In the genomic region with DNA sequence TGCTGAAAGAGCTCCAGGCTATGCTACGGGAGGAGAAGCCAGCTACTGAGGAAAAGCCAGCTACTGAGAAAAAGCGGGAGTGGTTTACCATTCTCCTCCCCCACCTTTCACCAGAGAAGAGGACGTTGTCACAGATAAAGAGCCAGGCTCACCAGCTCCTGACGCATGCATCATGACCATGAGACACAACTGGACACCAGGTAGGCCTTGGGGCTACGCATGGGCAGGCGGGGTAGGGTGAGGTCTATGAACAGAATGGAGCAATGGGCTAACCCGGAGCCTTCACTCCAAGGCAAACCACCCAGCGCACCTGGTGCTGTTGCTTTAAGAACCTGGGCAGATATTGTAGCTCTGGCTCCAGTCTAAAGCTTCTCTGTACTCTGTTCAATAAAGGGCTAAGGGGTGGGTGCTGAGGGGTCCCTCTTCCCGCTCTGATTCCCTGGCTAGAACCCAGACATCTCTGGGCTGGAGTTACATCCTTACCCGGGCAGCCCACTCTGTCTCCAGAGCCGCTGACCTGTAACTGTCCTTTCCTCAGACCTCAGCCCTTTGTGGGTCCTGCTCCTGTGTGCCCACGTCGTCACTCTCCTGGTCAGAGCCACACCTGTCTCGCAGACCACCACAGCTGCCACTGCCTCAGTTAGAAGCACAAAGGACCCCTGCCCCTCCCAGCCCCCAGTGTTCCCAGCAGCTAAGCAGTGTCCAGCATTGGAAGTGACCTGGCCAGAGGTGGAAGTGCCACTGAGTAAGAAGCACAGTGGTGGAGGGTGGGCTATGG, we compare ENCODE assay signal across 11 cellular contexts. TPM values are rescaled to one million over a fixed set of nuclear protein-coding genes. Genes with fewer than 3 reads are reported as not detected.
DNase-seq lines count a peak whose midpoint lies in the region; ATAC-seq, FAIRE-seq and TF ChIP-seq lines count a peak whose summit lies in the region.
"Had no signal": no experiment of that assay in that cellular context is flagged by ENCODE, and none has a peak within 500 bp of the region (broad histone marks: within the 10 kb centered on the region; RNA-seq: fewer than 3 reads in every experiment).

No MANE protein-coding gene starts in this region.

- SMC1A ChIA-PET in GM12878 (lab: Charles Lee; ENCODE audit: uncharacterized antibody, unreplicated experiment): interaction anchor here (0.6 to 3.3 kb wide), 10 partner anchors 8 to 90 kb away, joined by 3 to 16 read pairs (median 3); no protein-coding TSS in a partner anchor

- no peak for FAIRE-seq in GM12878 (lab: Jason Lieb, UNC)
- FAIRE-seq: keratinocyte had no signal

- TF ChIP-seq POLR2A in GM12878 (IDR thresholded peaks at IDR 0.05; ENCODE audit: low read depth, low read length): 0 out of 2 replicates have a peak, but pooled peaks have one; percentile 28

- H3K9me3 ChIP-seq in GM12878 (replicated peaks; ENCODE audit: control insufficient read depth, insufficient read depth, low read length): no peaks in the 10 kb centered on the region
- no peaks in the 10 kb centered on the region for H3K9me3 ChIP-seq in mucosa of descending colon

- no peaks in the 10 kb centered on the region for H3K27me3 Mint-ChIP-seq in activated T-cell treated with anti-CD3 and anti-CD28 coated beads, Interleukin-2, amount 50 U/mL, for 24 hours

- RAD21 ChIA-PET in GM12878 (lab: Charles Lee; ENCODE audit: unreplicated experiment): interaction anchor here (0.7 to 4.2 kb wide), 6 partner anchors 14 to 56 kb away, joined by 3 to 21 read pairs (median 3); no protein-coding TSS in a partner anchor

- H3K27ac ChIP-seq in GM12878 (ENCODE audit: control insufficient read depth, insufficient read depth) (peak overlapping the region; percentile 85), temporal lobe (ENCODE audit: low read depth, low read length) (peak overlapping the region; percentile 46)

- peak overlapping the region; percentile 32 for H3K4me3 Mint-ChIP-seq in activated T-cell treated with anti-CD3 and anti-CD28 coated beads, Interleukin-2, amount 50 U/mL, for 24 hours

- no peaks in the 10 kb centered on the region for H3K9me3 Mint-ChIP-seq in activated T-cell treated with anti-CD3 and anti-CD28 coated beads, Interleukin-2, amount 50 U/mL, for 24 hours

- intact Hi-C loops in GM12878 (cut with micrococcal nuclease; ENCODE audit: unreplicated experiment): no loop called here
- intact Hi-C loops in mucosa of descending colon (cut with DNase I, micrococcal nuclease): no loop called here

- no peak for DNase-seq in activated T-cell treated with anti-CD3 and anti-CD28 coated beads, Interleukin-2, amount 50 U/mL, for 24 hours
- no peak for DNase-seq in activated T-cell treated with anti-CD3 and anti-CD28 coated beads, Interleukin-2, amount 50 U/mL, for 48 hours
- DNase-seq in GM12878 (ENCODE audit: low read depth, low spot score) (no peak), mucosa of descending colon (no peak), NCI-H510A (lab: John Stamatoyannopoulos, UW) (no peak), NCI-H1105 treated with DMSO at 0.1 percent for 48 hours (lab: John Stamatoyannopoulos, UW) (no peak)
- DNase-seq: NCI-H1417, SW 1271 had no signal

- no TSS peak for BruUV-seq in GM12878 (replicated peaks; lab: Mats Ljungman, UMichigan)

- in situ Hi-C loops in GM12878 (cut with MboI): no loop called here

- CTCF ChIA-PET in GM12878 (lab: Yijun Ruan, JAX): interaction anchor here (1.3 to 3.1 kb wide), 4 partner anchors 22 to 431 kb away, joined by 3 to 22 read pairs (median 4); no protein-coding TSS in a partner anchor

- no peaks in the 10 kb centered on the region for H4K20me1 ChIP-seq in GM12878 (ENCODE audit: control insufficient read depth, insufficient read depth)

- no peaks in the 10 kb centered on the region for H3K27me3 ChIP-seq in GM12878 (replicated peaks in 1 of 2; ENCODE audit: control insufficient read depth in 2 of 2, insufficient read depth in 2 of 2, low read length in 1 of 2)

- no peak for ATAC-seq in GM12878
- ATAC-seq in mucosa of descending colon: peak; percentile 1
- ATAC-seq in GM21360 (IDR thresholded peaks at IDR 0.05; ENCODE audit: unreplicated experiment): no peak

- H3K36me3 Mint-ChIP-seq in activated T-cell treated with anti-CD3 and anti-CD28 coated beads, Interleukin-2, amount 50 U/mL, for 24 hours (ENCODE audit: low read depth): peaks cover 80% of the 10 kb centered on the region

- WGBS in GM12878 (ENCODE audit: insufficient coverage, insufficient replicate concordance, low lambda C conversion rate, missing lambda C conversion rate): 79% methylated on average over 14 of the region's 14 CpGs

- no peak for TF ChIP-seq RAD21 in GM12878 (IDR thresholded peaks at IDR 0.05; ENCODE audit: insufficient read depth, low read depth, low read length)

- H2AFZ ChIP-seq in GM12878 (ENCODE audit: control insufficient read depth, low read depth, low read length): no peak overlapping the region

- H3K4me2 ChIP-seq in GM12878 (ENCODE audit: control insufficient read depth, insufficient read depth): peak overlapping the region; percentile 72

- TF ChIP-seq CTCF in GM12878 (IDR thresholded peaks at IDR 0.05 in 2 of 3, conservative IDR thresholded peaks at IDR 0.05 in 1 of 3; ENCODE audit: control insufficient read depth in 2 of 3, extremely low read depth in 1 of 3, insufficient read depth in 1 of 3, low read depth in 3 of 3, low read length in 3 of 3): no peak
- TF ChIP-seq CTCF in mucosa of descending colon (IDR thresholded peaks at IDR 0.05): no peak

- peak overlapping the region; percentile 50; the same call in 1 of the 2 replicates for H3K4me3 ChIP-seq in GM12878
- no peak overlapping the region for H3K4me3 ChIP-seq in mucosa of descending colon

- H3K79me2 ChIP-seq in GM12878 (ENCODE audit: control insufficient read depth, insufficient read depth, low read length): peaks cover 10% of the 10 kb centered on the region

- TF ChIP-seq EP300 in GM12878 (IDR thresholded peaks at IDR 0.05; ENCODE audit: borderline replicate concordance in 1 of 2, control insufficient read depth in 1 of 2, low read depth in 2 of 2, low read length in 2 of 2): no peak

- H3K4me1 Mint-ChIP-seq in activated T-cell treated with anti-CD3 and anti-CD28 coated beads, Interleukin-2, amount 50 U/mL, for 24 hours (ENCODE audit: low read depth): peaks cover 23% of the 10 kb centered on the region

- POLR2A ChIA-PET in GM12878 (lab: Charles Lee): interaction anchor here (0.6 to 1.6 kb wide), 3 partner anchors 10 to 69 kb away, joined by 3 to 4 read pairs (median 3); no protein-coding TSS in a partner anchor

- H3K4me1 ChIP-seq in GM12878 (ENCODE audit: control insufficient read depth, insufficient read depth, low read length) (peaks cover 32% of the 10 kb centered on the region), mucosa of descending colon (ENCODE audit: low read depth) (peaks cover 5% of the 10 kb centered on the region)

- peak overlapping the region; percentile 93 for H3K27ac Mint-ChIP-seq in activated T-cell treated with anti-CD3 and anti-CD28 coated beads, Interleukin-2, amount 50 U/mL, for 24 hours

- H3K36me3 ChIP-seq in GM12878 (ENCODE audit: control insufficient read depth in 2 of 2, insufficient read depth in 2 of 2, low read length in 1 of 2): peaks cover 29 to 49% of the 10 kb centered on the region in 2 experiments
- H3K36me3 ChIP-seq in mucosa of descending colon (ENCODE audit: low read depth): peaks cover 16% of the 10 kb centered on the region

- H3K9ac ChIP-seq in GM12878 (ENCODE audit: control insufficient read depth, insufficient read depth, low read length): peak overlapping the region; percentile 52

TF ChIP-seq in GM12878, 131 proteins besides CTCF, POLR2A, EP300 and RAD21:
- no peak for TF ChIP-seq NFXL1 (IDR thresholded peaks at IDR 0.05; ENCODE audit: borderline replicate concordance)

RNA-seq across cellular contexts. Expression of gene IL18BP, which starts 1.3 kb away (rescaled TPM):
- 42.0 and 53.6 TPM in 2 replicates for total RNA-seq in GM12878 (2013; cell fraction: nucleolus; rRNA removed)
- total RNA-seq in GM12878 (2014; rRNA removed) (4.9 and 5.5 TPM in 2 replicates), GM12878 (2014; rRNA removed; fragmentation: Illumina TruSeq; extraction: Trizol) (5.0 and 5.9 TPM in 2 replicates), GM12878 (2021) (16.3 and 19.0 TPM in 2 replicates), mucosa of descending colon (10 to 100 TPM in 2 of 3 donors, 1 to 10 TPM in 1; 7.6 to 14.5 (median 13.7) TPM), temporal lobe (2.5 TPM)
- 15.3 TPM for polyA plus RNA-seq in GM12878 (2011; ENCODE audit: low read depth)
- polyA plus RNA-seq in GM12878 (2011; rRNA removed) (9.2 and 11.8 TPM in 2 replicates), GM12878 (2014; fragmentation: Illumina TruSeq; extraction: Trizol) (13.7 and 15.9 TPM in 2 replicates), GM12878 (2014; fragmentation: Nextera tagmentation; extraction: Ambion mirVana) (1 to 10 TPM; 2.6 to 3.5 TPM), GM12878 (2014; rRNA removed) (18.1 and 23.4 TPM in 2 replicates), GM12878 (2016; fragmentation: Nextera tagmentation; extraction: Ambion mirVana) (10 to 100 TPM; 10.2 to 11.1 TPM)
- polyA plus RNA-seq in GM12878 (2011; cell fraction: cytosol; rRNA removed): 6.1 and 7.4 TPM in 2 replicates
- polyA plus RNA-seq in GM12878 (2011; cell fraction: nucleus; rRNA removed): 88.6 and 89.9 TPM in 2 replicates
- 14.2 and 16.9 TPM in 2 replicates for polyA plus RNA-seq in GM12878 (2012)
- polyA minus RNA-seq in GM12878 (2011; rRNA and poly(A)+ RNA removed): 14.6 and 16.2 TPM in 2 replicates
- 2.2 and 2.3 TPM in 2 replicates for polyA minus RNA-seq in GM12878 (2011; cell fraction: cytosol; rRNA and poly(A)+ RNA removed)
- polyA minus RNA-seq in GM12878 (2011; cell fraction: nucleus; rRNA and poly(A)+ RNA removed): 14.4 and 21.9 TPM in 2 replicates
